Comparison of ENCODE assay signal across 22 cellular contexts in genomic region chr15:44706401-44706800, GRCh38. TPM values are rescaled to one million over a fixed set of nuclear protein-coding genes. Genes with fewer than 3 reads are reported as not detected.
"Had no signal": no experiment of that assay in that cellular context is flagged by ENCODE, and none has a peak within 500 bp of the region (broad histone marks: within the 10 kb centered on the region; RNA-seq: fewer than 3 reads in every experiment).

No MANE protein-coding gene starts in this region.

- ATAC-seq: body of pancreas, T-cell had no signal

- H3K9me3 ChIP-seq: body of pancreas had no signal

- H3K27me3 Mint-ChIP-seq: activated CD4-positive, alpha-beta memory T cell treated with anti-CD3 and anti-CD28 coated beads, Interleukin-2, amount 10 ng/mL, durations not matched to agents 7 days and 5 days; activated naive CD4-positive, alpha-beta T cell treated with anti-CD3 and anti-CD28 coated beads, Interleukin-2, amount 50 U/mL, for 24 hours; T-cell had no signal

- H3K27me3 ChIP-seq: ascending aorta, body of pancreas had no signal

- H3K4me3 ChIP-seq: ascending aorta, body of pancreas had no signal

- H3K27ac ChIP-seq: ascending aorta, body of pancreas, KMS-11, VCaP had no signal

- H3K27ac Mint-ChIP-seq: activated CD4-positive, alpha-beta memory T cell treated with anti-CD3 and anti-CD28 coated beads, Interleukin-2, amount 10 ng/mL, durations not matched to agents 7 days and 5 days; activated naive CD4-positive, alpha-beta T cell treated with anti-CD3 and anti-CD28 coated beads, Interleukin-2, amount 50 U/mL, for 24 hours; T-cell had no signal

- DNase-seq: activated CD4-positive, alpha-beta memory T cell treated with anti-CD3 and anti-CD28 coated beads, Interleukin-2, amount 10 ng/mL, durations not matched to agents 7 days and 5 days; activated CD4-positive, alpha-beta T cell treated with anti-CD3 and anti-CD28 coated beads, Interleukin-2, amount 50 U/mL, for 1 hour; activated CD4-positive, CD25-positive, alpha-beta regulatory T cell; activated CD8-positive, alpha-beta memory T cell treated with anti-CD3 and anti-CD28 coated beads, Interleukin-2, amount 50 U/mL, for 48 hours; activated T-cell treated with anti-CD3 and anti-CD28 coated beads, Interleukin-2, amount 50 U/mL, for 1 hour; amniotic stem cell; body of pancreas; central memory CD4-positive, alpha-beta T cell; MV-4-11; NCI-H1092 treated with DMSO at 0.1 percent for 48 hours; NCI-H1417 treated with DMSO at 0.1 percent for 48 hours; NCI-H1694; NCI-H2029; NCI-H2107; NCI-H510A treated with DMSO at 0.1 percent for 48 hours; SHP77 treated with DMSO at 0.1 percent for 48 hours; T-cell had no signal

- H3K4me3 Mint-ChIP-seq: activated CD4-positive, alpha-beta memory T cell treated with anti-CD3 and anti-CD28 coated beads, Interleukin-2, amount 10 ng/mL, durations not matched to agents 7 days and 5 days; activated naive CD4-positive, alpha-beta T cell treated with anti-CD3 and anti-CD28 coated beads, Interleukin-2, amount 50 U/mL, for 24 hours; T-cell had no signal

- H3K9ac ChIP-seq: KMS-11 had no signal

- H3K36me3 ChIP-seq: ascending aorta had no signal

- H3K4me2 ChIP-seq: KMS-11 had no signal

- H3K4me1 ChIP-seq: ascending aorta had no signal

RNA-seq across cellular contexts. Expression of gene PATL2, which starts 4.7 kb away (rescaled TPM):
- total RNA-seq: ascending aorta, bronchial epithelial cell had no signal
